In the genomic region with DNA sequence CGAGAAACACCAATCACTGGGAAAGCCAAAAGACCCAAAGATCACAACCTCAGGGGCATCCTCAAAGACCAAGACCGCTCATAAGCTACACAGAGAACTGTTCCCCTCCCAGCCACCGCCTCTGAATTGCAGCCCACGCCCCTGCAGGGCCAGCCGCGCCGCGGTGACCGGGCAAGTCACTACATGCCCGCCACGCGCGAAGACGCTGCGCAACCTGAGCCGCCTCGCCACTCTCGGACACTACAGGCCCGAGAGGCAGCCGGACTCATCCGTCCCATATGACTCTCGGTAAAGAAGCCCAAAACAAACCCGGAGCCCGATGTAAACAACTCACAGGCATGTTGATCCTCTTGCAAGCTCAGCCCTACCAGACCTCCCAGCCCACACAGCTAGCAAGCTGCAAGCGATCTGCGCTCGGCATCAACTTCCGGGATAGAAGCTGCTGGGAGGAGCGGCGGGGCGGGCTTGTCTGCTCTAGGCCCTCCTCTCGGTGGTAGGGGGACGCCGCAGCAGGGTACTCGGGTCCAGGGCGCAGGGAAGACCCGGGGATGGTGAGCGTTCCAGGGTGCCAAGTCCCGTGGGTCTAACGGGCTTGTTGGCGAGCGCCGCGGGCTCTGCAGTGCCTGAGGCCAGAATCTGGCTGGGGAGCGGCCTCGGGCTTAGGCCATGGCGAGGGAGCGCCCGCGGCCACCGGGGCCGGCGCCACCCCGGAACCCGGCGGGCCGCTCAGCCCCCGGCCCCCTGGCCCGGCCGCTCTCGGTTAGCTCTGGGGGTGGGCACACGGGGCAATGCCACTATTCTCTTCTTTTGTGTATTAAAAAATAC, we compare ENCODE assay signal across 8 cellular contexts. TPM values are rescaled to one million over a fixed set of nuclear protein-coding genes. Genes with fewer than 3 reads are reported as not detected.
DNase-seq lines count a peak whose midpoint lies in the region; ATAC-seq and TF ChIP-seq lines count a peak whose summit lies in the region.

Gene RPS27L, minus strand, starts transcription at position 412 of the 825 bp plus-strand sequence. Its CDS starts 72 bp downstream, at position 340.

- H3K4me3 Mint-ChIP-seq in activated T-cell treated with anti-CD3 and anti-CD28 coated beads, Interleukin-2, amount 50 U/mL, for 4 hours: peak within 1 kb of the TSS; percentile 99

- H3K4me2 ChIP-seq in KMS-11: peak within 1 kb of the TSS; percentile 84

- peak; percentile 95 for ATAC-seq in GM21737 (IDR thresholded peaks at IDR 0.05; ENCODE audit: unreplicated experiment)
- ATAC-seq in Panc1: peak; percentile 99
- ATAC-seq in activated T-cell treated with anti-CD3 and anti-CD28 coated beads, Interleukin-2, amount 50 U/mL, for 4 hours: peak; percentile 98
- ATAC-seq in esophagus mucosa: peak; percentile 93

- H3K36me3 ChIP-seq in KMS-11 (ENCODE audit: insufficient read depth): no peaks in the 10 kb centered on the region; the same call in 1 of the 2 replicates
- no peaks in the 10 kb centered on the region for H3K36me3 ChIP-seq in Panc1 (ENCODE audit: control insufficient read depth, insufficient read depth, low read length)
- peaks cover 16 to 18% of the 10 kb centered on the region in 2 donors for H3K36me3 ChIP-seq in muscle layer of duodenum (ENCODE audit: control insufficient read depth in 1 of 2, insufficient read depth in 2 of 2, low read length in 2 of 2)

- H3K9me3 ChIP-seq in Panc1 (ENCODE audit: control insufficient read depth, insufficient read depth, low read depth, low read length): no peaks in the 10 kb centered on the region
- H3K9me3 ChIP-seq in muscle layer of duodenum (ENCODE audit: control insufficient read depth in 1 of 2, low read length in 2 of 2): no peaks in the 10 kb centered on the region

- peaks cover 6% of the 10 kb centered on the region for H3K36me3 Mint-ChIP-seq in activated T-cell treated with anti-CD3 and anti-CD28 coated beads, Interleukin-2, amount 50 U/mL, for 4 hours (ENCODE audit: insufficient read depth)

- intact Hi-C loops in Panc1 (cut with micrococcal nuclease; ENCODE audit: unreplicated experiment): loop anchor here (10.0 kb wide), 1 partner anchor 112 kb away; the partner anchor contains the start of gene TPM1

- no peaks in the 10 kb centered on the region for H3K9me3 Mint-ChIP-seq in activated T-cell treated with anti-CD3 and anti-CD28 coated beads, Interleukin-2, amount 50 U/mL, for 4 hours

- in situ Hi-C loops in Panc1 (cut with HindIII; ENCODE audit: low pct_unique_long_range_greater_than_20kb, low sequenced_read_pairs): no loop called here

- TF ChIP-seq CTCF in KMS-11 (conservative IDR thresholded peaks at IDR 0.05; ENCODE audit: low read depth, low read length) (no peak), Panc1 (IDR thresholded peaks at IDR 0.05) (no peak)

- H3K4me1 Mint-ChIP-seq in activated T-cell treated with anti-CD3 and anti-CD28 coated beads, Interleukin-2, amount 50 U/mL, for 4 hours (ENCODE audit: low read depth): peaks cover 24% of the 10 kb centered on the region

- CTCF ChIA-PET in Panc1 (lab: Charles Lee): interaction anchor here (0.6 to 0.8 kb wide), 3 partner anchors 100 to 119 kb away, joined by 3 to 10 read pairs (median 3); no protein-coding TSS in a partner anchor

- peak within 1 kb of the TSS; percentile 80 for H3K9ac ChIP-seq in KMS-11

- peak within 1 kb of the TSS; percentile 97 for H2AFZ ChIP-seq in KMS-11 (ENCODE audit: low read depth)

- H3K4me3 ChIP-seq in KMS-11 (IDR thresholded peaks at IDR 0.05; ENCODE audit: insufficient read depth, low read depth, low read length): no peak within 1 kb of the TSS
- peak within 1 kb of the TSS; percentile 81 to 86 for H3K4me3 ChIP-seq in Panc1 (ENCODE audit: low read depth in 2 of 2, low read length in 2 of 2)
- H3K4me3 ChIP-seq in muscle layer of duodenum (ENCODE audit: low read depth in 1 of 2, low read length in 2 of 2): peak within 1 kb of the TSS; percentile 93 to 94

- DNase-seq in DMS53 treated with DMSO at 0.1 percent for 48 hours (lab: John Stamatoyannopoulos, UW; ENCODE audit: unreplicated experiment) (peak; percentile 68), Panc1 (ENCODE audit: low read depth, low spot score) (no peak)
- peak; percentile 83 for DNase-seq in activated T-cell treated with anti-CD3 and anti-CD28 coated beads, Interleukin-2, amount 50 U/mL, for 4 hours
- peak; percentile 75 for DNase-seq in stimulated activated CD8-positive, alpha-beta memory T cell treated with anti-CD3 and anti-CD28 coated beads, Interleukin-7, amount 100 ng/mL, for 24 hours (ENCODE audit: low read depth)

- H3K27me3 Mint-ChIP-seq in activated T-cell treated with anti-CD3 and anti-CD28 coated beads, Interleukin-2, amount 50 U/mL, for 4 hours (ENCODE audit: low read depth): no peaks in the 10 kb centered on the region

- BruUV-seq in Panc1 (replicated peaks; lab: Mats Ljungman, UMichigan): no TSS peak

- H3K79me2 ChIP-seq in KMS-11 (ENCODE audit: insufficient read depth, low read depth): peaks cover 10% of the 10 kb centered on the region; the same call in 1 of the 2 replicates

- H3K27me3 ChIP-seq in KMS-11 (ENCODE audit: insufficient read depth, low read depth) (no peaks in the 10 kb centered on the region), Panc1 (ENCODE audit: control insufficient read depth, insufficient read depth, low read length) (no peaks in the 10 kb centered on the region), muscle layer of duodenum (ENCODE audit: low read depth, low read length) (no peaks in the 10 kb centered on the region)

- no peaks in the 10 kb centered on the region for H4K20me1 ChIP-seq in KMS-11 (ENCODE audit: insufficient read depth)

- POLR2A ChIA-PET in Panc1 (lab: Charles Lee): interaction anchor here (0.6 kb wide), 1 partner anchor 83 kb away, joined by 11 read pairs; no protein-coding TSS in a partner anchor

- H3K4me1 ChIP-seq in KMS-11 (ENCODE audit: low read depth, poor library complexity, severe bottlenecking) (peaks cover 11% of the 10 kb centered on the region), Panc1 (ENCODE audit: control insufficient read depth, insufficient read depth, low read length) (peaks cover 9% of the 10 kb centered on the region; the same call in 1 of the 2 replicates), muscle layer of duodenum (ENCODE audit: control insufficient read depth in 1 of 2, insufficient read depth in 2 of 2, low read length in 2 of 2) (peaks cover 0 to 8% of the 10 kb centered on the region in 2 donors)

- peak within 1 kb of the TSS; percentile 81 for H3K27ac ChIP-seq in KMS-11
- peak within 1 kb of the TSS; percentile 90 for H3K27ac ChIP-seq in Panc1 (ENCODE audit: low read length)
- H3K27ac ChIP-seq in muscle layer of duodenum (ENCODE audit: low read length): peak within 1 kb of the TSS; percentile 97

RNA-seq across cellular contexts. Expression of gene RPS27L, which starts in this region (rescaled TPM):
- 61.3 TPM for total RNA-seq in Panc1 (2021; ENCODE audit: unreplicated experiment)
- 24.1 TPM for polyA plus RNA-seq in Panc1 (2012; ENCODE audit: insufficient read length)
- 100 to 1,000 TPM in 1 of 3 donors, 10 to 100 TPM in 2; 82.0 to 114 (median 91.8) TPM for total RNA-seq in activated T-cell treated with anti-CD3 and anti-CD28 coated beads, Interleukin-2, amount 50 U/mL, for 4 hours
- total RNA-seq in esophagus mucosa: 54.4 TPM
